Comparison of ENCODE assay signal across 27 cellular contexts in genomic region chr7:47382200-47382599, GRCh38.
DNase-seq lines count a peak whose midpoint lies in the region; FAIRE-seq and TF ChIP-seq lines count a peak whose summit lies in the region.
"Had no signal": no experiment of that assay in that cellular context is flagged by ENCODE, and none has a peak within 500 bp of the region (broad histone marks: within the 10 kb centered on the region; RNA-seq: fewer than 3 reads in every experiment).

No MANE protein-coding gene starts in this region.

- peaks cover 10% of the 10 kb centered on the region for H4K20me1 ChIP-seq in neural progenitor cell (ENCODE audit: low read depth)

- H3K27ac ChIP-seq in SJSA1: peak overlapping the region; percentile 82
- no peak overlapping the region for H3K27ac ChIP-seq in neural progenitor cell
- H3K27ac ChIP-seq in kidney (ENCODE audit: low read depth in 2 of 2, low read length in 2 of 2): no peak overlapping the region
- H3K27ac ChIP-seq: BLaER1 treated with 17β-estradiol and CSF1 and Interleukin-3, amounts not matched to agents 10 nM and 100 nM; SJCRH30 had no signal

- H3K4me3 ChIP-seq in SJSA1: no peak overlapping the region
- H3K4me3 ChIP-seq in neural progenitor cell: no peak overlapping the region
- H3K4me3 ChIP-seq in kidney (ENCODE audit: low read length in 2 of 2): no peak overlapping the region
- H3K4me3 ChIP-seq: BLaER1 treated with 17β-estradiol and CSF1 and Interleukin-3, amounts not matched to agents 10 nM and 100 nM; MG63; SJCRH30; upper lobe of right lung had no signal

- H3K27ac Mint-ChIP-seq in neural progenitor cell: peak overlapping the region; percentile 34
- H3K27ac Mint-ChIP-seq: activated CD4-positive, alpha-beta T cell treated with anti-CD3 and anti-CD28 coated beads, Interleukin-2, amount 10 ng/mL, durations not matched to agents 7 days and 5 days; naive B cell; stimulated activated effector memory CD8-positive, alpha-beta T cell treated with anti-CD3 and anti-CD28 coated beads, Interleukin-12 subunit alpha, Interleukin-12 subunit beta, amount 100 ng/mL, for 72 hours; T-cell had no signal

- H3K9ac ChIP-seq in neural progenitor cell: no peak overlapping the region
- H3K9ac ChIP-seq in kidney (ENCODE audit: low read length in 2 of 2): no peak overlapping the region
- H3K9ac ChIP-seq: BLaER1 treated with 17β-estradiol and CSF1 and Interleukin-3, amounts not matched to agents 10 nM and 100 nM had no signal

- FAIRE-seq in kidney (lab: Jason Lieb, UNC): no peak
- FAIRE-seq: GM12892 had no signal

- peaks cover 18% of the 10 kb centered on the region for H3F3A ChIP-seq in neural progenitor cell (ENCODE audit: low read depth)

- intact Hi-C loops in kidney (cut with DNase I): no loop called here

- peaks cover 74% of the 10 kb centered on the region for H3K4me1 ChIP-seq in SJSA1 (replicated peaks)
- H3K4me1 ChIP-seq in neural progenitor cell: peaks cover 24% of the 10 kb centered on the region
- H3K4me1 ChIP-seq in kidney (ENCODE audit: control insufficient read depth in 1 of 2, insufficient read depth in 1 of 2, low read depth in 1 of 2, low read length in 2 of 2): peaks cover 24 to 25% of the 10 kb centered on the region in 2 donors

- TF ChIP-seq CTCF in neural progenitor cell (IDR thresholded peaks at IDR 0.05) (no peak), kidney (IDR thresholded peaks at IDR 0.05; ENCODE audit: borderline replicate concordance, extremely low read depth, insufficient read depth) (no peak)

- H3K4me1 Mint-ChIP-seq in neural progenitor cell: peaks cover 76% of the 10 kb centered on the region
- H3K4me1 Mint-ChIP-seq: activated CD4-positive, alpha-beta T cell treated with anti-CD3 and anti-CD28 coated beads, Interleukin-2, amount 10 ng/mL, durations not matched to agents 7 days and 5 days; stimulated activated effector memory CD8-positive, alpha-beta T cell treated with anti-CD3 and anti-CD28 coated beads, Interleukin-12 subunit alpha, Interleukin-12 subunit beta, amount 100 ng/mL, for 72 hours had no signal

- no peak overlapping the region for H3K4me2 ChIP-seq in neural progenitor cell

- H2AFZ ChIP-seq in neural progenitor cell (replicated peaks): no peak overlapping the region

- H3K9me3 ChIP-seq in SJSA1 (replicated peaks) (no peaks in the 10 kb centered on the region), neural progenitor cell (ENCODE audit: low read depth) (no peaks in the 10 kb centered on the region), kidney (ENCODE audit: control insufficient read depth in 1 of 2, low read length in 2 of 2) (no peaks in the 10 kb centered on the region)
- H3K9me3 ChIP-seq: BLaER1 treated with 17β-estradiol and CSF1 and Interleukin-3, amounts not matched to agents 10 nM and 100 nM; MG63; SJCRH30; upper lobe of right lung had no signal

- H3K27me3 Mint-ChIP-seq in neural progenitor cell (ENCODE audit: insufficient read depth, low read depth): peaks cover 12% of the 10 kb centered on the region
- H3K27me3 Mint-ChIP-seq: activated CD4-positive, alpha-beta T cell treated with anti-CD3 and anti-CD28 coated beads, Interleukin-2, amount 10 ng/mL, durations not matched to agents 7 days and 5 days; naive B cell had no signal

- H3K36me3 ChIP-seq in SJSA1 (peaks cover 46% of the 10 kb centered on the region), neural progenitor cell (no peaks in the 10 kb centered on the region), kidney (ENCODE audit: control insufficient read depth in 1 of 2, insufficient read depth in 2 of 2, low read length in 2 of 2) (peaks cover 14 to 26% of the 10 kb centered on the region in 2 donors)
- H3K36me3 ChIP-seq: MG63 had no signal

- DNase-seq in ELF-1 (ENCODE audit: low read depth, low spot score): peak; percentile 18
- peak; percentile 6 for DNase-seq in NCI-H146 treated with DMSO at 0.1 percent for 48 hours (lab: John Stamatoyannopoulos, UW; ENCODE audit: unreplicated experiment)
- no peak for DNase-seq in SJSA1 (ENCODE audit: low read depth in 1 of 2, low spot score in 2 of 2)
- DNase-seq in neural progenitor cell (ENCODE audit: low spot score): no peak
- DNase-seq in cerebellar nuclear complex (lab: John Stamatoyannopoulos, UW): no peak
- DNase-seq in kidney: no peak
- DNase-seq in NCI-H526 treated with DMSO at 0.1 percent for 48 hours (lab: John Stamatoyannopoulos, UW): no peak
- no peak for DNase-seq in NCI-H1930 (lab: John Stamatoyannopoulos, UW)
- DNase-seq: activated CD4-positive, alpha-beta T cell treated with anti-CD3 and anti-CD28 coated beads, Interleukin-2, amount 10 ng/mL, durations not matched to agents 7 days and 5 days; activated naive CD4-positive, alpha-beta T cell treated with Interleukin-2 at 50 U/mL for 16 hours; activated T-cell treated with anti-CD3 and anti-CD28 coated beads, Interleukin-2, amount 50 U/mL, for 48 hours; islet precursor cell; KG1; left ventricle myocardium superior; MG63; naive B cell; NCI-H1436 treated with DMSO at 0.1 percent for 48 hours; NCI-H2227 treated with DMSO at 0.1 percent for 48 hours; occipital lobe; SJCRH30; substantia nigra; T-cell; upper lobe of right lung had no signal

- no peaks in the 10 kb centered on the region for H3K79me2 ChIP-seq in neural progenitor cell (ENCODE audit: low read depth)

- no peaks in the 10 kb centered on the region for H3K36me3 Mint-ChIP-seq in neural progenitor cell
- H3K36me3 Mint-ChIP-seq: stimulated activated effector memory CD8-positive, alpha-beta T cell treated with anti-CD3 and anti-CD28 coated beads, Interleukin-12 subunit alpha, Interleukin-12 subunit beta, amount 100 ng/mL, for 72 hours; T-cell; WTC11 had no signal

- no peaks in the 10 kb centered on the region for H3K27me3 ChIP-seq in SJSA1 (replicated peaks)
- H3K27me3 ChIP-seq in neural progenitor cell: no peaks in the 10 kb centered on the region
- H3K27me3 ChIP-seq: MG63, SJCRH30, upper lobe of right lung had no signal

- no peaks in the 10 kb centered on the region for H3K9me3 Mint-ChIP-seq in neural progenitor cell
- H3K9me3 Mint-ChIP-seq: activated CD4-positive, alpha-beta T cell treated with anti-CD3 and anti-CD28 coated beads, Interleukin-2, amount 10 ng/mL, durations not matched to agents 7 days and 5 days; naive B cell; stimulated activated effector memory CD8-positive, alpha-beta T cell treated with anti-CD3 and anti-CD28 coated beads, Interleukin-12 subunit alpha, Interleukin-12 subunit beta, amount 100 ng/mL, for 72 hours; T-cell; WTC11 had no signal

- no peak overlapping the region for H3K4me3 Mint-ChIP-seq in neural progenitor cell
- H3K4me3 Mint-ChIP-seq: activated CD4-positive, alpha-beta T cell treated with anti-CD3 and anti-CD28 coated beads, Interleukin-2, amount 10 ng/mL, durations not matched to agents 7 days and 5 days; naive B cell; stimulated activated effector memory CD8-positive, alpha-beta T cell treated with anti-CD3 and anti-CD28 coated beads, Interleukin-12 subunit alpha, Interleukin-12 subunit beta, amount 100 ng/mL, for 72 hours; T-cell; WTC11 had no signal

Comparison
In these comparisons a context has a peak if more than half of its experiments do, and no peak if none do; other contexts are left out.
1. DNase-seq: peak in ELF-1 (single experiment) and NCI-H146 treated with DMSO at 0.1 percent for 48 hours (single experiment); none in SJSA1 (0 of 2), neural progenitor cell (single experiment), cerebellar nuclear complex (0 of 2), kidney (single experiment), NCI-H526 treated with DMSO at 0.1 percent for 48 hours (single experiment) and NCI-H1930 (0 of 2).